ENCODE assay signal across 2 cellular contexts in genomic region chr12:12548713-12549112, GRCh38.
TF ChIP-seq lines count a peak whose summit lies in the region.

No MANE protein-coding gene starts in this region.

TF ChIP-seq in SK-N-SH, 30 proteins besides CTCF, POLR2A, EP300 and RAD21 (continued from another document):
- no peak for TF ChIP-seq CHD2 (IDR thresholded peaks at IDR 0.05; ENCODE audit: low read length, partially characterized antibody)
- TF ChIP-seq TCF12 (IDR thresholded peaks at IDR 0.05) = no peak
- no peak for TF ChIP-seq POLR2AphosphoS5 (IDR thresholded peaks at IDR 0.05; ENCODE audit: low read depth, low read length)
- no peak for TF ChIP-seq NFIC (IDR thresholded peaks at IDR 0.05; ENCODE audit: borderline replicate concordance)
- no peak for TF ChIP-seq USF2 (IDR thresholded peaks at IDR 0.05; ENCODE audit: borderline replicate concordance, low read depth, low read length)
- no peak for TF ChIP-seq EZH2phosphoT487 (IDR thresholded peaks at IDR 0.05; ENCODE audit: borderline replicate concordance, low read depth)
- no peak for TF ChIP-seq NRF1 (IDR thresholded peaks at IDR 0.05; ENCODE audit: low read depth, low read length)
- TF ChIP-seq RCOR1 (IDR thresholded peaks at IDR 0.05; ENCODE audit: low read length) = no peak
- TF ChIP-seq TEAD4 (IDR thresholded peaks at IDR 0.05; ENCODE audit: borderline replicate concordance, insufficient read depth) = no peak
- no peak for TF ChIP-seq MEF2A (IDR thresholded peaks at IDR 0.05; ENCODE audit: borderline replicate concordance, low read depth)
- TF ChIP-seq MAX (IDR thresholded peaks at IDR 0.05; ENCODE audit: low read depth) = no peak

TF ChIP-seq in SK-N-SH treated with all-trans-retinoic acid at 6 μM for 48 hours, 23 proteins besides CTCF, POLR2A, EP300 and RAD21 (continued from another document):
- TF ChIP-seq POU6F1 (CRISPR knock-in tag; IDR thresholded peaks at IDR 0.05; ENCODE audit: borderline replicate concordance, low read depth) (no peak), ISL1 (CRISPR knock-in tag; IDR thresholded peaks at IDR 0.05) (no peak)
